In genomic region chr15:56736881-56737707, GRCh38 we compare ENCODE assay signal across 1 cellular context.
TF ChIP-seq lines count a peak whose summit lies in the region.

No MANE protein-coding gene starts in this region.

TF ChIP-seq in HepG2, 621 proteins besides CTCF, POLR2A, EP300 and RAD21 (continued from another document):
- TF ChIP-seq TRAFD1 (CRISPR knock-in tag; IDR thresholded peaks at IDR 0.05; ENCODE audit: borderline replicate concordance) (no peak), HNRNPK (IDR thresholded peaks at IDR 0.05; ENCODE audit: low read depth, low read length, poor library complexity, severe bottlenecking) (no peak), ZNF251 (CRISPR knock-in tag; IDR thresholded peaks at IDR 0.05) (no peak), ZNF256 (CRISPR knock-in tag; conservative IDR thresholded peaks at IDR 0.05) (no peak), ZFP82 (CRISPR knock-in tag; IDR thresholded peaks at IDR 0.05; ENCODE audit: borderline replicate concordance) (no peak), ZNF83 (CRISPR knock-in tag; IDR thresholded peaks at IDR 0.05; ENCODE audit: borderline replicate concordance) (no peak), TFAP4 (IDR thresholded peaks at IDR 0.05; ENCODE audit: borderline replicate concordance, low read depth) (no peak), BCLAF1 (IDR thresholded peaks at IDR 0.05) (no peak), TAF15 (IDR thresholded peaks at IDR 0.05; ENCODE audit: low read depth, low read length, poor library complexity, severe bottlenecking) (no peak), HES4 (CRISPR knock-in tag; IDR thresholded peaks at IDR 0.05; ENCODE audit: borderline replicate concordance) (no peak), ZNF660 (CRISPR knock-in tag; IDR thresholded peaks at IDR 0.05; ENCODE audit: borderline replicate concordance, low read depth) (no peak), ARHGAP35 (CRISPR knock-in tag; IDR thresholded peaks at IDR 0.05; ENCODE audit: borderline replicate concordance) (no peak), PRMT3 (CRISPR knock-in tag; IDR thresholded peaks at IDR 0.05; ENCODE audit: borderline replicate concordance, low read depth) (no peak)
- TF ChIP-seq, protein P1, sequence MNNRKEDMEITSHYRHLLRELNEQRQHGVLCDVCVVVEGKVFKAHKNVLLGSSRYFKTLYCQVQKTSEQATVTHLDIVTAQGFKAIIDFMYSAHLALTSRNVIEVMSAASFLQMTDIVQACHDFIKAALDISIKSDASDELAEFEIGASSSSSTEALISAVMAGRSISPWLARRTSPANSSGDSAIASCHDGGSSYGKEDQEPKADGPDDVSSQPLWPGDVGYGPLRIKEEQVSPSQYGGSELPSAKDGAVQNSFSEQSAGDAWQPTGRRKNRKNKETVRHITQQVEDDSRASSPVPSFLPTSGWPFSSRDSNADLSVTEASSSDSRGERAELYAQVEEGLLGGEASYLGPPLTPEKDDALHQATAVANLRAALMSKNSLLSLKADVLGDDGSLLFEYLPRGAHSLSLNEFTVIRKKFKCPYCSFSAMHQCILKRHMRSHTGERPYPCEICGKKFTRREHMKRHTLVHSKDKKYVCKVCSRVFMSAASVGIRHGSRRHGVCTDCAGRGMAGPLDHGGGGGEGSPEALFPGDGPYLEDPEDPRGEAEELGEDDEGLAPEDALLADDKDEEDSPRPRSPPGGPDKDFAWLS (CRISPR knock-in tag; IDR thresholded peaks at IDR 0.05; ENCODE audit: borderline replicate concordance) = no peak
